ENCODE assay signal across 8 cellular contexts in the genomic region with DNA sequence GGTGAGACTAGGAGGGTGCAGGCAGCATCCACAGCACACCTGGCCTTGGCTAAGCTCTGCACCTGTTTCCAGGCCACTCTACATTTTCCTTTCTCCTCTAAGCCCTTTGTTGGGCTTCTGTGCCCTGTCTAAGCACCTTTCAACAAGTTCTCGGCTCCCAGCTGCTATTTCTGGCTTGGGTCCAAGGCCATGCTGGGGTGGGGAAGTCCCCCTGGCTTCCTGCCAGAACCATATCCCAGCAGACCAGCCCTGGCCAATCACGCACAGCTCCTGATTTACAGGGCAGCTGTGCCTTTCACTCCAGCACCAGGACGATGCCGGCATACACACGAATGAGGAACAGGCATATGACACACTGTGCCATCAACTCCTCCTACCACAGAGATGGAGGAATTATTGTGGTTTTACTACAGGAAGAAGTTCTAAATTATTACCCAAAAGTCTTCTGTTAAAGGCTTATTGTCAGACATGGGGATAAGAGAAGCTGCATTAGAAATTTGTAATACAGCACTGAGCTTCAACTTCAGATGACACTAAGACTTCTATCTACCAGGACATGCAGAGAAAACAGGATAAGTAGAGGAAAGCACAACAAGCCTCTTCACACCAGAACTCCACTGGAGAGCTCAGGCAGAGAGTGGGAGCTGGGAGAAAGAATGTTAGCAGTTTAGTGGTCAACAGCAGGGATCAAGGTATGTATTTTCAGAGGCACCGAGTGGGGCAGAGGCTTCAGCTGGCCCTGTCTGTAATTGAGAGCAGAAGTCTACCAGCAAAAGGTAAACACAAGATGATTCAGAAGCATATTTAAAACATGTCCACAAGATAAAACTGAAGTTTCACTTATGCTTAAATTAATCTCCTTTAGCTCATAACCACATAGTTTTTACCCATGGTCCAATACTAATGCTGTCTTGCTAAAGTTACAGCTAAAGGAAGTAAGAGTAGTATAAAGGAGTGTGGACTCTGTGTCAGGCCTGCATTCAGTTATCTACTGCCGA. TPM values are rescaled to one million over a fixed set of nuclear protein-coding genes. Genes with fewer than 3 reads are reported as not detected.
DNase-seq lines count a peak whose midpoint lies in the region; ATAC-seq, FAIRE-seq and TF ChIP-seq lines count a peak whose summit lies in the region.

No MANE protein-coding gene starts in this region.

- ATAC-seq in HG03097 (IDR thresholded peaks at IDR 0.05; ENCODE audit: low FRiP score, unreplicated experiment), result peak; percentile 54

- peak overlapping the region; percentile 9; the same call in 1 of the 2 replicates for H3K4me3 ChIP-seq in GM08714 (ENCODE audit: low read length)

- no peak for TF ChIP-seq CTCF in D721Med (IDR thresholded peaks at IDR 0.05; ENCODE audit: insufficient read depth, missing control alignments)

- DNase-seq in NCI-H446 (lab: John Stamatoyannopoulos, UW) (peak; percentile 90 to 97), dermis blood vessel endothelial cell (peak; percentile 98), middle frontal gyrus (ENCODE audit: extremely low spot score, low spot score) (peak; percentile 22), D721Med (ENCODE audit: insufficient read length, low spot score) (no peak)
- peak; percentile 78 for DNase-seq in activated CD4-positive, alpha-beta T cell treated with anti-CD3 and anti-CD28 coated beads, Interleukin-2, amount 50 U/mL, for 1 hour
- DNase-seq in stimulated activated CD8-positive, alpha-beta memory T cell treated with anti-CD3 and anti-CD28 coated beads, Interleukin-2, amount 100 ng/mL, for 1 hour (ENCODE audit: low read depth in 2 of 2), result peak; percentile 37 to 54

- FAIRE-seq in D721Med (lab: Jason Lieb, UNC), result no peak

RNA-seq across cellular contexts. Expression of a gene that starts 37.4 kb away (rescaled TPM):
- 17.3 and 19.4 TPM in 2 replicates for total RNA-seq in dermis blood vessel endothelial cell

RNA-seq across cellular contexts. Expression of a gene that starts 55.8 kb away (rescaled TPM):
- total RNA-seq in dermis blood vessel endothelial cell, result 0.17 and 0.28 TPM in 2 replicates

RNA-seq across cellular contexts. Expression of a gene that starts 57.2 kb away (rescaled TPM):
- total RNA-seq in dermis blood vessel endothelial cell, result 0.17 and 0.47 TPM in 2 replicates
